In the genomic region with DNA sequence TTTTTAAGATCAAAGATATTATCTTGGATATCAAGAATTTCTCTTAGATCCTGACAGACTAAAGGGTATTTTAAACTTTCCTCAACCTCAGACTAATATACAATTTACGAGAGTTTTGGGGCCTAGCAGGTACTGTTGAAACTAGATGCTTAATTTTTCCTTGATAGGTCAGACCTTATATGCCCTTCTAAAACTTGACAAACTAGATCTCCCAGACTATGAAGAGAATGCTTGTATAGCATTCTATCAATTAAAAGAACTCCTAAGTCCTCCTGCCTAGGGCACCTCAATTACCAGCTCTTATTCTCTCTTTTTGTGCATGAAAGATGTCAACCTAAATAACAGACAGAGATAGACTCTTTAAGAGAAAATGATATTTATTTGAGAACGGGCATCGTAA, we compare ENCODE assay signal across 25 cellular contexts.
"Had no signal": no experiment of that assay in that cellular context is flagged by ENCODE, and none has a peak within 500 bp of the region (broad histone marks: within the 10 kb centered on the region; RNA-seq: fewer than 3 reads in every experiment).

No MANE protein-coding gene starts in this region.

- DNase-seq: dermis blood vessel endothelial cell; dorsolateral prefrontal cortex; effector CD4-positive, alpha-beta T cell; effector memory CD4-positive, alpha-beta T cell; erythroblast; esophagus squamous epithelium; foreskin fibroblast; foreskin melanocyte; heart left ventricle; hypothalamus; immature natural killer cell; islet precursor cell; kidney; kidney glomerular epithelial cell; left lung; left ventricle myocardium superior; lower lobe of right lung; mesenchymal stem cell; midbrain; naive thymus-derived CD4-positive, alpha-beta T cell had no signal

- H3K36me3 Mint-ChIP-seq: immature natural killer cell; naive thymus-derived CD4-positive, alpha-beta T cell had no signal

- H3K9me3 Mint-ChIP-seq: immature natural killer cell had no signal

- H3K27ac ChIP-seq: coronary artery, dorsolateral prefrontal cortex, epithelial cell of prostate, esophagus squamous epithelium, gastroesophageal sphincter, heart left ventricle, hepatocyte, left lung, lower lobe of right lung had no signal

- H3K4me1 Mint-ChIP-seq: immature natural killer cell had no signal

- ATAC-seq: esophagus mucosa; gastroesophageal sphincter; heart left ventricle; left lung; left ventricle myocardium superior; lower lobe of right lung; naive thymus-derived CD4-positive, alpha-beta T cell had no signal

- H3K4me3 Mint-ChIP-seq: immature natural killer cell; naive thymus-derived CD4-positive, alpha-beta T cell had no signal

- H3K27ac Mint-ChIP-seq: immature natural killer cell; naive thymus-derived CD4-positive, alpha-beta T cell had no signal
